Comparison of ENCODE assay signal across 29 cellular contexts in genomic region chr13:107625648-107626047, GRCh38.
"Had no signal": no experiment of that assay in that cellular context is flagged by ENCODE, and none has a peak within 500 bp of the region (broad histone marks: within the 10 kb centered on the region; RNA-seq: fewer than 3 reads in every experiment).

No MANE protein-coding gene starts in this region.

- H3K9me3 ChIP-seq: colonic mucosa, esophagus muscularis mucosa, esophagus squamous epithelium, gastrocnemius medialis, gastroesophageal sphincter, heart left ventricle, heart right ventricle had no signal

- H3K27ac ChIP-seq: colonic mucosa, coronary artery, dorsolateral prefrontal cortex, epithelial cell of prostate, esophagus muscularis mucosa, esophagus squamous epithelium, foreskin keratinocyte, gastrocnemius medialis, gastroesophageal sphincter, heart left ventricle, heart right ventricle had no signal

- H3K9me3 Mint-ChIP-seq: dendritic cell treated with granulocyte-macrophage colony-stimulating factor and Interleukin-4, amounts not matched to agents 40 ng/mL and 50 ng/mL, for 4 days; endodermal cell had no signal

- H3K27ac Mint-ChIP-seq: dendritic cell treated with granulocyte-macrophage colony-stimulating factor and Interleukin-4, amounts not matched to agents 40 ng/mL and 50 ng/mL, for 4 days; effector memory CD8-positive, alpha-beta T cell; endodermal cell had no signal

- H3K36me3 ChIP-seq: colonic mucosa, esophagus muscularis mucosa, esophagus squamous epithelium, gastrocnemius medialis, gastroesophageal sphincter, heart left ventricle, heart right ventricle had no signal

- DNase-seq: colonic mucosa; cortex of kidney; dermis blood vessel endothelial cell; dorsolateral prefrontal cortex; effector CD4-positive, alpha-beta T cell; effector CD8-positive, alpha-beta T cell; effector memory CD4-positive, alpha-beta T cell; effector memory CD8-positive, alpha-beta T cell; endodermal cell; erythroblast; esophagus squamous epithelium; foreskin fibroblast; foreskin keratinocyte; foreskin melanocyte; gastrocnemius medialis; glutamatergic neuron; head of caudate nucleus; heart left ventricle; heart right ventricle had no signal

- FAIRE-seq: colon, endometrium, endothelial cell of umbilical vein, frontal cortex had no signal

- H3K27me3 ChIP-seq: colonic mucosa, dorsolateral prefrontal cortex, esophagus muscularis mucosa, esophagus squamous epithelium, foreskin keratinocyte, gastrocnemius medialis, gastroesophageal sphincter, heart left ventricle had no signal

- H3K4me3 ChIP-seq: colonic mucosa, coronary artery, dorsolateral prefrontal cortex, esophagus muscularis mucosa, esophagus squamous epithelium, gastrocnemius medialis, gastroesophageal sphincter, heart left ventricle, heart right ventricle had no signal

- H3K4me1 Mint-ChIP-seq: endodermal cell had no signal

- ATAC-seq: effector memory CD8-positive, alpha-beta T cell; esophagus mucosa; foreskin keratinocyte; gastrocnemius medialis; gastroesophageal sphincter; heart left ventricle; heart right ventricle had no signal

- H3K4me3 Mint-ChIP-seq: dendritic cell treated with granulocyte-macrophage colony-stimulating factor and Interleukin-4, amounts not matched to agents 40 ng/mL and 50 ng/mL, for 4 days; effector memory CD8-positive, alpha-beta T cell; endodermal cell had no signal

- H3K27me3 Mint-ChIP-seq: dendritic cell treated with granulocyte-macrophage colony-stimulating factor and Interleukin-4, amounts not matched to agents 40 ng/mL and 50 ng/mL, for 4 days; effector memory CD8-positive, alpha-beta T cell had no signal
